In the genomic region with DNA sequence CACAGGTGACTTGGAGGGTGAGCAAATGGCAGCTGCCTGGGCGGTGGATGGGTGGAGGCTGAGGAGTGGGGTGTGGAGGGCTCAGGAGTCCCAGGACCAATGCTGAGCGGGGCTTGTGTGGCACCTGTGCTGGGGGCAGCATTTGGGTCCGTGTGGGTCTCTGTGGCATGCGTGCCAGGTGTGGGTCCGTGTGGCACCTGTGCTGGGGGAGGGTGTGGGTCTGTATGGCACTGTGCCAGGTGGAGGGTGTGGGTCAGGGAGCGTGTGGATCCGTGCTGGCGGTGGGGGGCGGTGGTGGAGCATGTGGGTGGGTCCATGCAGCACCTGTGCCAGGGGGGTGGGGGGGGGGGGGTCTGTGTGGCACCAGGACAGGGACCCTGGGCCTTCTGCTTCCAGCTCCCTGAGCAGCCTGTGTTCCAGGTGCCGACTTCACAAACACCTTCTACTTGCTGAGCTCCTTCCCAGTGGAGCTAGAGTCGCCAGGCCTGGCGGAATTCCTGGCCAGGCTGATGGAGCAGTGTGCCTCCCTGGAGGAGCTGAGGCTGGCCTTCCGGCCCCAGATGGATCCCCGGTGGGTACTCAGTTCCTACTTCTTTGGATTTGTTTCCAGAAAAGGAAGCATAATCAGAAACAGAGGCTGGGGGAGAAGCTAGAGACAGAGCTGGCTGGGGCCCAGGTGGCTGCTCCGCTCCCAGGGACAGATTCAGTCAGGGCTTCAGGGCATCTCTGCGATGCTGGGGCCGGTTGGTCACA, we compare ENCODE assay signal across 15 cellular contexts. TPM values are rescaled to one million over a fixed set of nuclear protein-coding genes. Genes with fewer than 3 reads are reported as not detected.
DNase-seq lines count a peak whose midpoint lies in the region; ATAC-seq and TF ChIP-seq lines count a peak whose summit lies in the region.
"Had no signal": no experiment of that assay in that cellular context is flagged by ENCODE, and none has a peak within 500 bp of the region (broad histone marks: within the 10 kb centered on the region; RNA-seq: fewer than 3 reads in every experiment).

No MANE protein-coding gene starts in this region.

- no peak overlapping the region for H3K4me3 Mint-ChIP-seq in T-helper 2 cell treated with Interferon-gamma antibody and Interleukin-4, amounts not matched to agents 5 μg/mL and 100 μg/mL, for 36 hours
- no peak overlapping the region for H3K4me3 Mint-ChIP-seq in WTC11
- H3K4me3 Mint-ChIP-seq: activated T-cell treated with anti-CD3 and anti-CD28 coated beads, Interleukin-2, amount 50 U/mL, for 72 hours had no signal

- H3K27me3 Mint-ChIP-seq in T-helper 2 cell treated with Interferon-gamma antibody and Interleukin-4, amounts not matched to agents 5 μg/mL and 100 μg/mL, for 36 hours (ENCODE audit: low read depth) = no peaks in the 10 kb centered on the region
- H3K27me3 Mint-ChIP-seq in WTC11 (ENCODE audit: low read depth) = no peaks in the 10 kb centered on the region

- CTCF ChIA-PET in WTC11 (lab: Charles Lee) = no interaction called here

- H3K9me3 Mint-ChIP-seq in T-helper 2 cell treated with Interferon-gamma antibody and Interleukin-4, amounts not matched to agents 5 μg/mL and 100 μg/mL, for 36 hours = no peaks in the 10 kb centered on the region
- no peaks in the 10 kb centered on the region for H3K9me3 Mint-ChIP-seq in WTC11
- H3K9me3 Mint-ChIP-seq: activated T-cell treated with anti-CD3 and anti-CD28 coated beads, Interleukin-2, amount 50 U/mL, for 72 hours had no signal

- H3K27ac ChIP-seq in lower lobe of right lung = no peak overlapping the region
- no peak overlapping the region for H3K27ac ChIP-seq in effector memory CD4-positive, alpha-beta T cell (ENCODE audit: insufficient read depth, low read length, poor library complexity, severe bottlenecking)
- H3K27ac ChIP-seq: esophagus squamous epithelium, transverse colon had no signal

- H3K36me3 Mint-ChIP-seq in T-helper 2 cell treated with Interferon-gamma antibody and Interleukin-4, amounts not matched to agents 5 μg/mL and 100 μg/mL, for 36 hours (ENCODE audit: low read depth) = peaks cover 28% of the 10 kb centered on the region
- H3K36me3 Mint-ChIP-seq in WTC11 = peaks cover 49% of the 10 kb centered on the region

- H3K4me3 ChIP-seq in lower lobe of right lung = no peak overlapping the region
- no peak overlapping the region for H3K4me3 ChIP-seq in effector memory CD4-positive, alpha-beta T cell (ENCODE audit: insufficient read depth, low read depth, low read length, poor library complexity, severe bottlenecking)
- H3K4me3 ChIP-seq: esophagus squamous epithelium, MG63, transverse colon had no signal

- intact Hi-C loops in lower lobe of right lung (cut with DNase I) = no loop called here

- no peaks in the 10 kb centered on the region for H3K27me3 ChIP-seq in lower lobe of right lung (ENCODE audit: low read depth)
- no peaks in the 10 kb centered on the region for H3K27me3 ChIP-seq in effector memory CD4-positive, alpha-beta T cell (replicated peaks; ENCODE audit: control insufficient read depth, insufficient read depth, low read length, poor library complexity, severe bottlenecking)
- H3K27me3 ChIP-seq: esophagus squamous epithelium, MG63, transverse colon had no signal

- peaks cover 91% of the 10 kb centered on the region for H3K36me3 ChIP-seq in lower lobe of right lung
- peaks cover 73% of the 10 kb centered on the region for H3K36me3 ChIP-seq in effector memory CD4-positive, alpha-beta T cell (ENCODE audit: control insufficient read depth, insufficient read depth, low read length)

- no peaks in the 10 kb centered on the region for H3K9me3 ChIP-seq in lower lobe of right lung
- H3K9me3 ChIP-seq in effector memory CD4-positive, alpha-beta T cell (ENCODE audit: control insufficient read depth, low read length) = no peaks in the 10 kb centered on the region
- H3K9me3 ChIP-seq: esophagus squamous epithelium, MG63, transverse colon had no signal

- no peaks in the 10 kb centered on the region for H3K4me1 Mint-ChIP-seq in T-helper 2 cell treated with Interferon-gamma antibody and Interleukin-4, amounts not matched to agents 5 μg/mL and 100 μg/mL, for 36 hours (ENCODE audit: low read depth)
- peaks cover 5% of the 10 kb centered on the region; the same call in 1 of the 2 replicates for H3K4me1 Mint-ChIP-seq in WTC11

- peak overlapping the region; percentile 21 for H3K27ac Mint-ChIP-seq in T-helper 2 cell treated with Interferon-gamma antibody and Interleukin-4, amounts not matched to agents 5 μg/mL and 100 μg/mL, for 36 hours
- H3K27ac Mint-ChIP-seq in WTC11 = peak overlapping the region; percentile 67; the same call in 1 of the 2 replicates
- H3K27ac Mint-ChIP-seq: activated T-cell treated with anti-CD3 and anti-CD28 coated beads, Interleukin-2, amount 50 U/mL, for 72 hours had no signal

- TF ChIP-seq CTCF in WTC11 (IDR thresholded peaks at IDR 0.05) (no peak), lower lobe of right lung (IDR thresholded peaks at IDR 0.05) (no peak)

- ATAC-seq in WTC11 = no peak
- no peak for ATAC-seq in lower lobe of right lung
- ATAC-seq: activated T-cell treated with anti-CD3 and anti-CD28 coated beads, Interleukin-2, amount 50 U/mL, for 72 hours had no signal

- POLR2A ChIA-PET in WTC11 (lab: Charles Lee) = no interaction called here

- DNase-seq in T-helper 2 cell treated with Interferon-gamma antibody and Interleukin-4, amounts not matched to agents 5 μg/mL and 100 μg/mL, for 36 hours (ENCODE audit: low spot score) = no peak
- DNase-seq in T-helper 2 cell (no peak), WTC11 (ENCODE audit: low spot score) (no peak), lower lobe of right lung (peak; percentile 38), iPS-NIHi7 (ENCODE audit: extremely low spot score) (no peak)
- no peak for DNase-seq in effector memory CD4-positive, alpha-beta T cell
- DNase-seq: 8988T; activated T-cell treated with anti-CD3 and anti-CD28 coated beads, Interleukin-2, amount 50 U/mL, for 72 hours; esophagus squamous epithelium; mesendoderm; MG63; NCI-H1694 treated with DMSO at 0.1 percent for 48 hours; NCI-H345; RPMI8226; transverse colon had no signal

- H3K4me1 ChIP-seq in lower lobe of right lung = peaks cover 6% of the 10 kb centered on the region
- no peaks in the 10 kb centered on the region for H3K4me1 ChIP-seq in effector memory CD4-positive, alpha-beta T cell (ENCODE audit: control insufficient read depth, insufficient read depth, low read length, poor library complexity, severe bottlenecking)

TF ChIP-seq in WTC11, 78 proteins besides CTCF, POLR2A, EP300 and RAD21:
- no peak for TF ChIP-seq ZNF121 (CRISPR knock-in tag; IDR thresholded peaks at IDR 0.05)
- TF ChIP-seq FOXK1 (CRISPR knock-in tag; IDR thresholded peaks at IDR 0.05) = no peak

RNA-seq across cellular contexts. Expression of a gene that starts 14.7 kb away (rescaled TPM):
- 27.0 to 29.8 TPM (median 28.8 TPM) in 3 replicates for total RNA-seq in WTC11 (2021)
- 18.7 TPM for total RNA-seq in lower lobe of right lung

RNA-seq across cellular contexts. Expression of a gene that starts 29.4 kb away (rescaled TPM):
- total RNA-seq in WTC11 (2021) = 36.3 to 45.4 TPM (median 40.8 TPM) in 3 replicates
- 48.5 TPM for total RNA-seq in lower lobe of right lung

RNA-seq across cellular contexts. Expression of a gene that starts 29.8 kb away (rescaled TPM):
- total RNA-seq in WTC11 (2021) = 79.9 to 90.4 TPM (median 81.3 TPM) in 3 replicates
- total RNA-seq in lower lobe of right lung = 43.7 TPM

RNA-seq across cellular contexts. Expression of a gene that starts 35.6 kb away (rescaled TPM):
- total RNA-seq in WTC11 (2021) (31.9 to 40.9 TPM (median 38.2 TPM) in 3 replicates), lower lobe of right lung (47.9 TPM)

RNA-seq across cellular contexts. Expression of a gene that starts 44.9 kb away (rescaled TPM):
- total RNA-seq in WTC11 (2021) = 10.2 to 10.7 TPM (median 10.3 TPM) in 3 replicates
- total RNA-seq in lower lobe of right lung = 2.5 TPM
